23 cellular contexts compared by ENCODE assay signal in genomic region chr15:36430721-36431265, GRCh38.
"Had no signal": no experiment of that assay in that cellular context is flagged by ENCODE, and none has a peak within 500 bp of the region (broad histone marks: within the 10 kb centered on the region; RNA-seq: fewer than 3 reads in every experiment).

No MANE protein-coding gene starts in this region.

- H3K9ac ChIP-seq: parathyroid adenoma had no signal

- ATAC-seq: left colon, psoas muscle, T-cell had no signal

- H3K27ac ChIP-seq: ascending aorta, esophagus muscularis mucosa, parathyroid adenoma, psoas muscle, right atrium auricular region, spleen, tibial nerve had no signal

- H3K4me1 ChIP-seq: ascending aorta, esophagus muscularis mucosa, parathyroid adenoma, psoas muscle, right atrium auricular region, spleen, tibial nerve had no signal

- DNase-seq: activated CD4-positive, alpha-beta memory T cell treated with anti-CD3 and anti-CD28 coated beads for 36 hours; activated CD4-positive, alpha-beta T cell treated with anti-CD3 and anti-CD28 coated beads, Interleukin-2, amount 10 ng/mL, durations not matched to agents 24 days and 14 days; activated CD4-positive, CD25-positive, alpha-beta regulatory T cell treated with anti-CD3 and anti-CD28 coated beads, Interleukin-2, amount 50 U/mL, for 72 hours; activated CD8-positive, alpha-beta memory T cell treated with anti-CD3 and anti-CD28 coated beads, Interleukin-2, amount 50 U/mL, for 4 hours; activated effector memory CD4-positive, alpha-beta T cell treated with anti-CD3 and anti-CD28 coated beads, Interleukin-2, amount 50 U/mL, for 16 hours; activated naive CD4-positive, alpha-beta T cell treated with anti-CD3 and anti-CD28 coated beads for 36 hours; activated naive CD8-positive, alpha-beta T cell treated with anti-CD3 and anti-CD28 coated beads for 36 hours; activated T-cell treated with anti-CD3 and anti-CD28 coated beads, Interleukin-2, amount 50 U/mL, for 1 hour; central memory CD4-positive, alpha-beta T cell; dermis blood vessel endothelial cell; effector CD4-positive, alpha-beta T cell; foreskin melanocyte; left colon; naive B cell; psoas muscle; spleen; stimulated activated naive CD4-positive, alpha-beta T cell treated with Interleukin-2 at 50 U/mL for 16 hours; T-cell had no signal

- H3K9me3 ChIP-seq: ascending aorta, esophagus muscularis mucosa, psoas muscle, right atrium auricular region, spleen, tibial nerve had no signal

- H2AFZ ChIP-seq: parathyroid adenoma had no signal

- H3K4me3 ChIP-seq: ascending aorta, esophagus muscularis mucosa, psoas muscle, right atrium auricular region, spleen, tibial nerve had no signal

- H3K79me2 ChIP-seq: parathyroid adenoma had no signal

- H3K36me3 ChIP-seq: ascending aorta, esophagus muscularis mucosa, right atrium auricular region, spleen, tibial nerve had no signal

- H3K27me3 ChIP-seq: ascending aorta, esophagus muscularis mucosa, right atrium auricular region, spleen, tibial nerve had no signal
